Comparison of ENCODE assay signal across 11 cellular contexts in genomic region chr11:46305295-46305694, GRCh38. TPM values are rescaled to one million over a fixed set of nuclear protein-coding genes. Genes with fewer than 3 reads are reported as not detected.
A peak's percentile ranks its signal among the peaks of the same experiment; 100 is the strongest.
DNase-seq lines count a peak whose midpoint lies in the region; ATAC-seq and TF ChIP-seq lines count a peak whose summit lies in the region.
"Had no signal": no experiment of that assay in that cellular context is flagged by ENCODE, and none has a peak within 500 bp of the region (broad histone marks: within the 10 kb centered on the region; RNA-seq: fewer than 3 reads in every experiment).

No MANE protein-coding gene starts in this region.

- DNase-seq in stimulated activated CD4-positive, alpha-beta T cell treated with anti-CD3 and anti-CD28 coated beads, Interleukin-15, amount 100 ng/mL, for 24 hours = peak; percentile 19
- no peak for DNase-seq in stimulated activated CD4-positive, alpha-beta T cell treated with anti-CD3 and anti-CD28 coated beads, Interleukin-4, amount 100 ng/mL, for 24 hours
- DNase-seq in NOMO-1 treated with dmso at 0.1 percent for 144 hours (lab: John Stamatoyannopoulos, UW; ENCODE audit: unreplicated experiment) (peak; percentile 96), cardiac fibroblast (ENCODE audit: low read depth in 2 of 2) (peak; percentile 51 to 74), type B pancreatic cell (ENCODE audit: extremely low spot score, unreplicated experiment) (no peak)
- DNase-seq: NCI-H446; stimulated activated CD4-positive, alpha-beta T cell treated with anti-CD3 and anti-CD28 coated beads, Interleukin-2, amount 100 ng/mL, for 48 hours had no signal

- no peak overlapping the region for H3K27ac Mint-ChIP-seq in type B pancreatic cell
- H3K27ac Mint-ChIP-seq: natural killer cell treated with Interleukin-12 subunit alpha and Interleukin-12 subunit beta and Interleukin-15 and Interleukin-18, amount 100 ng/mL, for 72 hours had no signal

- no peak overlapping the region for H3K4me3 Mint-ChIP-seq in type B pancreatic cell
- H3K4me3 Mint-ChIP-seq: natural killer cell treated with Interleukin-12 subunit alpha and Interleukin-12 subunit beta and Interleukin-15 and Interleukin-18, amount 100 ng/mL, for 72 hours had no signal

- no peaks in the 10 kb centered on the region for H3K9me3 Mint-ChIP-seq in type B pancreatic cell
- H3K9me3 Mint-ChIP-seq: natural killer cell treated with Interleukin-12 subunit alpha and Interleukin-12 subunit beta and Interleukin-15 and Interleukin-18, amount 100 ng/mL, for 72 hours had no signal

- ATAC-seq in GM21723 (IDR thresholded peaks at IDR 0.05; ENCODE audit: unreplicated experiment) (no peak), GM19455 (IDR thresholded peaks at IDR 0.05; ENCODE audit: unreplicated experiment) (no peak), HG03565 (IDR thresholded peaks at IDR 0.05; ENCODE audit: unreplicated experiment) (no peak)

- peak; percentile 23 for TF ChIP-seq CTCF in cardiac fibroblast (IDR thresholded peaks at IDR 0.05; ENCODE audit: low read depth, low read length)
- peak; percentile 17 for TF ChIP-seq CTCF in type B pancreatic cell (conservative IDR thresholded peaks at IDR 0.05)

- H3K4me3 ChIP-seq in cardiac fibroblast (replicated peaks in 1 of 2; ENCODE audit: low read depth in 2 of 2, low read length in 2 of 2) = no peak overlapping the region

- no peaks in the 10 kb centered on the region for H3K27me3 Mint-ChIP-seq in type B pancreatic cell
- H3K27me3 Mint-ChIP-seq: natural killer cell treated with Interleukin-12 subunit alpha and Interleukin-12 subunit beta and Interleukin-15 and Interleukin-18, amount 100 ng/mL, for 72 hours had no signal

- H3K36me3 Mint-ChIP-seq in type B pancreatic cell = no peaks in the 10 kb centered on the region
- H3K36me3 Mint-ChIP-seq: natural killer cell treated with Interleukin-12 subunit alpha and Interleukin-12 subunit beta and Interleukin-15 and Interleukin-18, amount 100 ng/mL, for 72 hours had no signal

- peaks cover 19% of the 10 kb centered on the region for H3K4me1 Mint-ChIP-seq in type B pancreatic cell (ENCODE audit: unreplicated experiment)

RNA-seq across cellular contexts. Expression of gene CREB3L1, which starts 27.8 kb away (rescaled TPM):
- 9.8 and 20.8 TPM in 2 replicates for total RNA-seq in type B pancreatic cell (ENCODE audit: low replicate concordance)
- total RNA-seq: natural killer cell treated with Interleukin-12 subunit alpha and Interleukin-12 subunit beta and Interleukin-15 and Interleukin-18, amount 100 ng/mL, for 72 hours had no signal

RNA-seq across cellular contexts. Expression of gene DGKZ, which starts 42.0 kb away (rescaled TPM):
- total RNA-seq in type B pancreatic cell (ENCODE audit: low replicate concordance) = 50.0 and 57.6 TPM in 2 replicates

Comparison
In these comparisons a context has a peak if more than half of its experiments do, and no peak if none do; other contexts are left out.
1. DNase-seq: peak in stimulated activated CD4-positive, alpha-beta T cell treated with anti-CD3 and anti-CD28 coated beads, Interleukin-15, amount 100 ng/mL, for 24 hours (single experiment), NOMO-1 treated with dmso at 0.1 percent for 144 hours (single experiment) and cardiac fibroblast (2 of 2); none in stimulated activated CD4-positive, alpha-beta T cell treated with anti-CD3 and anti-CD28 coated beads, Interleukin-4, amount 100 ng/mL, for 24 hours (single experiment) and type B pancreatic cell (single experiment).